ENCODE assay signal across 9 cellular contexts in the genomic region with DNA sequence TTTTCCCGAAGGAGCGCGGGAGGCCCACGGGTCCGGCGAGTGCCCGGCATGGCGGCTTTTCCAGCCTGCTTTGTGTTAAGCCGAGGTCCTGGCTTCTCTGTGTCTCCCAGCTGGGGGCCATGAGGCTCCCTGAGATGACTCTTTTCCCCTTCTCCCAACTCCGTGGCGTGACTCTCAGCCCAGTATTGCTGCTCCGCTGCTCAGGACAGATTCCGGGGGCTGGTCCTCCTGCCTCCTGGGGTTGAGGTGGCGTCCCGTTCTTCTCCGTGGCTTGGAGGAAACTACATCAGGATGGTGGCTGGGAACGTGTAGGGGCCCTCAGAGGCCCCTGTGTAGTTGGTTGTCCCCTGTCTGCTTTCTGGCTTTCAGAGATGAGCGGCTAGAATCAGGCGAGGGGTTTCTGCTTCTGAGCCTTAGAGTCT. TPM values are rescaled to one million over a fixed set of nuclear protein-coding genes. Genes with fewer than 3 reads are reported as not detected.
DNase-seq lines count a peak whose midpoint lies in the region; ATAC-seq and TF ChIP-seq lines count a peak whose summit lies in the region.
"Had no signal": no experiment of that assay in that cellular context is flagged by ENCODE, and none has a peak within 500 bp of the region (broad histone marks: within the 10 kb centered on the region; RNA-seq: fewer than 3 reads in every experiment).

No MANE protein-coding gene starts in this region.

- H3K4me3 ChIP-seq in iPS-18c (ENCODE audit: insufficient read depth, low read depth, low read length): peak overlapping the region; percentile 80

- intact Hi-C loops in activated T-helper 2 cell treated with anti-CD3 and anti-CD28 coated beads, Interferon-gamma antibody, Interleukin-2, Interleukin-4, amounts not matched to agents 10 μg/mL and 5 μg/mL and 100 μg/mL, durations not matched to agents 14 hours and 24 hours and 36 hours (cut with micrococcal nuclease): no loop called here

- no peak for ATAC-seq in stimulated activated naive CD8-positive, alpha-beta T cell treated with anti-CD3 and anti-CD28 coated beads, Interleukin-15, amount 100 ng/mL, for 72 hours
- ATAC-seq in GM21786 (IDR thresholded peaks at IDR 0.05; ENCODE audit: unreplicated experiment): no peak

- H3K36me3 Mint-ChIP-seq in T-helper 2 cell treated with Interferon-gamma antibody and Interleukin-4, amounts not matched to agents 5 μg/mL and 100 μg/mL, for 36 hours (ENCODE audit: low read depth): peaks cover 14% of the 10 kb centered on the region
- peaks cover 11% of the 10 kb centered on the region for H3K36me3 Mint-ChIP-seq in activated T-helper 2 cell treated with anti-CD3 and anti-CD28 coated beads, Interferon-gamma antibody, Interleukin-2, Interleukin-4, amounts not matched to agents 10 μg/mL and 5 μg/mL and 100 μg/mL, durations not matched to agents 14 hours and 24 hours and 36 hours (ENCODE audit: low read depth)

- H3K4me1 Mint-ChIP-seq in T-helper 2 cell treated with Interferon-gamma antibody and Interleukin-4, amounts not matched to agents 5 μg/mL and 100 μg/mL, for 36 hours (ENCODE audit: low read depth): peaks cover 3% of the 10 kb centered on the region
- peaks cover 3% of the 10 kb centered on the region for H3K4me1 Mint-ChIP-seq in activated T-helper 2 cell treated with anti-CD3 and anti-CD28 coated beads, Interferon-gamma antibody, Interleukin-2, Interleukin-4, amounts not matched to agents 10 μg/mL and 5 μg/mL and 100 μg/mL, durations not matched to agents 14 hours and 24 hours and 36 hours (ENCODE audit: low read depth)
- H3K4me1 Mint-ChIP-seq in stimulated activated naive CD8-positive, alpha-beta T cell treated with anti-CD3 and anti-CD28 coated beads, Interleukin-15, amount 100 ng/mL, for 72 hours: peaks cover 38% of the 10 kb centered on the region

- H3K9me3 ChIP-seq in iPS-18c (ENCODE audit: control insufficient read depth, insufficient read depth, low read length): peaks cover 2% of the 10 kb centered on the region

- TF ChIP-seq CTCF in GM10266 (IDR thresholded peaks at IDR 0.05; ENCODE audit: control insufficient read depth, insufficient read depth, low read depth, missing control alignments): no peak

- H3K27me3 Mint-ChIP-seq in T-helper 2 cell treated with Interferon-gamma antibody and Interleukin-4, amounts not matched to agents 5 μg/mL and 100 μg/mL, for 36 hours (ENCODE audit: low read depth): no peaks in the 10 kb centered on the region
- H3K27me3 Mint-ChIP-seq in activated T-helper 2 cell treated with anti-CD3 and anti-CD28 coated beads, Interferon-gamma antibody, Interleukin-2, Interleukin-4, amounts not matched to agents 10 μg/mL and 5 μg/mL and 100 μg/mL, durations not matched to agents 14 hours and 24 hours and 36 hours (ENCODE audit: low read depth): no peaks in the 10 kb centered on the region
- H3K27me3 Mint-ChIP-seq in stimulated activated naive CD8-positive, alpha-beta T cell treated with anti-CD3 and anti-CD28 coated beads, Interleukin-15, amount 100 ng/mL, for 72 hours: no peaks in the 10 kb centered on the region

- no peak for DNase-seq in T-helper 2 cell treated with Interferon-gamma antibody and Interleukin-4, amounts not matched to agents 5 μg/mL and 100 μg/mL, for 36 hours (ENCODE audit: low spot score)
- DNase-seq in T-helper 2 cell: no peak
- no peak for DNase-seq in activated T-helper 2 cell treated with anti-CD3 and anti-CD28 coated beads, Interferon-gamma antibody, Interleukin-2, Interleukin-4, amounts not matched to agents 10 μg/mL and 5 μg/mL and 100 μg/mL, durations not matched to agents 14 hours and 24 hours and 36 hours (ENCODE audit: low spot score)
- no peak for DNase-seq in stimulated activated naive CD8-positive, alpha-beta T cell treated with anti-CD3 and anti-CD28 coated beads, Interleukin-15, amount 100 ng/mL, for 72 hours
- no peak for DNase-seq in putamen (ENCODE audit: low spot score)
- DNase-seq in GM10266 (ENCODE audit: extremely low spot score): no peak
- DNase-seq: AML-193 had no signal

- H3K9me3 Mint-ChIP-seq in T-helper 2 cell treated with Interferon-gamma antibody and Interleukin-4, amounts not matched to agents 5 μg/mL and 100 μg/mL, for 36 hours: no peaks in the 10 kb centered on the region
- no peaks in the 10 kb centered on the region for H3K9me3 Mint-ChIP-seq in activated T-helper 2 cell treated with anti-CD3 and anti-CD28 coated beads, Interferon-gamma antibody, Interleukin-2, Interleukin-4, amounts not matched to agents 10 μg/mL and 5 μg/mL and 100 μg/mL, durations not matched to agents 14 hours and 24 hours and 36 hours
- H3K9me3 Mint-ChIP-seq in stimulated activated naive CD8-positive, alpha-beta T cell treated with anti-CD3 and anti-CD28 coated beads, Interleukin-15, amount 100 ng/mL, for 72 hours: no peaks in the 10 kb centered on the region

- peak overlapping the region; percentile 79 for H3K4me3 Mint-ChIP-seq in T-helper 2 cell treated with Interferon-gamma antibody and Interleukin-4, amounts not matched to agents 5 μg/mL and 100 μg/mL, for 36 hours
- peak overlapping the region; percentile 76 for H3K4me3 Mint-ChIP-seq in activated T-helper 2 cell treated with anti-CD3 and anti-CD28 coated beads, Interferon-gamma antibody, Interleukin-2, Interleukin-4, amounts not matched to agents 10 μg/mL and 5 μg/mL and 100 μg/mL, durations not matched to agents 14 hours and 24 hours and 36 hours (ENCODE audit: low read depth)
- H3K4me3 Mint-ChIP-seq in stimulated activated naive CD8-positive, alpha-beta T cell treated with anti-CD3 and anti-CD28 coated beads, Interleukin-15, amount 100 ng/mL, for 72 hours: peak overlapping the region; percentile 88 to 91

- peak overlapping the region; percentile 36 for H3K27ac Mint-ChIP-seq in T-helper 2 cell treated with Interferon-gamma antibody and Interleukin-4, amounts not matched to agents 5 μg/mL and 100 μg/mL, for 36 hours
- H3K27ac Mint-ChIP-seq in activated T-helper 2 cell treated with anti-CD3 and anti-CD28 coated beads, Interferon-gamma antibody, Interleukin-2, Interleukin-4, amounts not matched to agents 10 μg/mL and 5 μg/mL and 100 μg/mL, durations not matched to agents 14 hours and 24 hours and 36 hours: no peak overlapping the region
- peak overlapping the region; percentile 19 to 67 for H3K27ac Mint-ChIP-seq in stimulated activated naive CD8-positive, alpha-beta T cell treated with anti-CD3 and anti-CD28 coated beads, Interleukin-15, amount 100 ng/mL, for 72 hours

RNA-seq across cellular contexts. Expression of a gene that starts 1.0 kb away (rescaled TPM):
- total RNA-seq in activated T-helper 2 cell treated with anti-CD3 and anti-CD28 coated beads, Interferon-gamma antibody, Interleukin-2, Interleukin-4, amounts not matched to agents 10 μg/mL and 5 μg/mL and 100 μg/mL, durations not matched to agents 14 hours and 24 hours and 36 hours: 103 TPM in 2 replicates

RNA-seq across cellular contexts. Expression of a gene that starts 1.0 kb away (rescaled TPM):
- 21.8 and 21.9 TPM in 2 replicates for total RNA-seq in activated T-helper 2 cell treated with anti-CD3 and anti-CD28 coated beads, Interferon-gamma antibody, Interleukin-2, Interleukin-4, amounts not matched to agents 10 μg/mL and 5 μg/mL and 100 μg/mL, durations not matched to agents 14 hours and 24 hours and 36 hours

RNA-seq across cellular contexts. Expression of a gene that starts 13.0 kb away (rescaled TPM):
- 154 and 179 TPM in 2 replicates for total RNA-seq in activated T-helper 2 cell treated with anti-CD3 and anti-CD28 coated beads, Interferon-gamma antibody, Interleukin-2, Interleukin-4, amounts not matched to agents 10 μg/mL and 5 μg/mL and 100 μg/mL, durations not matched to agents 14 hours and 24 hours and 36 hours

RNA-seq across cellular contexts. Expression of a gene that starts 15.2 kb away (rescaled TPM):
- total RNA-seq in activated T-helper 2 cell treated with anti-CD3 and anti-CD28 coated beads, Interferon-gamma antibody, Interleukin-2, Interleukin-4, amounts not matched to agents 10 μg/mL and 5 μg/mL and 100 μg/mL, durations not matched to agents 14 hours and 24 hours and 36 hours: 138 and 145 TPM in 2 replicates

RNA-seq across cellular contexts. Expression of a gene that starts 21.2 kb away (rescaled TPM):
- 15.4 and 18.4 TPM in 2 replicates for total RNA-seq in activated T-helper 2 cell treated with anti-CD3 and anti-CD28 coated beads, Interferon-gamma antibody, Interleukin-2, Interleukin-4, amounts not matched to agents 10 μg/mL and 5 μg/mL and 100 μg/mL, durations not matched to agents 14 hours and 24 hours and 36 hours
